8 cellular contexts compared by ENCODE assay signal in the genomic region with DNA sequence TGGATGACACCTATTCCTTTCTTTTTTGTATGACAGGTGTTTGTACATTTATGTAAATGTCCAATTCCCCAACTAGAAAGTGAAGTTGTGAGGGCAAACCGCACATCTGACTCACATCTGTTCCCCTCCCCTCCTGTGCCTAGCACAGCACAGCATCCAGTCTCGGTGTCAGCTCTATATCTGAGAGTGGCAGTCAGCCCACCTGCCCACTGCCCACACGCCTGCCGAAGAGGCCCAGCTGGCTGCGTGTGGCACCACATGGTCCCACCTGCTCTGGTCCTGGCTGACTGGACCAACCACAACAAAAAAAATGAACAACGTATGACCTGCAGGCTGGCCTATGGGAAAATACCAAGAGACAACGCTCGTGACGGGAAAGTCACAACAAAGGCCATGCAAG.
DNase-seq lines count a peak whose midpoint lies in the region; ATAC-seq and TF ChIP-seq lines count a peak whose summit lies in the region.

No MANE protein-coding gene starts in this region.

- peak overlapping the region; percentile 84 for H4K91ac ChIP-seq in mesenchymal stem cell (ENCODE audit: low read length)

- no peak for TF ChIP-seq POLR2A in GM18505 (IDR thresholded peaks at IDR 0.05; ENCODE audit: borderline replicate concordance, extremely low read depth, insufficient read depth, insufficient read length)

- H3K27me3 ChIP-seq in mesenchymal stem cell (ENCODE audit: control insufficient read depth in 1 of 2, insufficient read depth in 1 of 2, low read length in 2 of 2) (no peaks in the 10 kb centered on the region), mammary epithelial cell (ENCODE audit: insufficient read depth, low read length) (no peaks in the 10 kb centered on the region)

- H3K4me1 ChIP-seq in mesenchymal stem cell (ENCODE audit: control insufficient read depth, insufficient read depth, low read depth, low read length) (peaks cover 24% of the 10 kb centered on the region), mammary epithelial cell (ENCODE audit: insufficient read depth, low read length) (peaks cover 16% of the 10 kb centered on the region)

- in situ Hi-C loops in mammary epithelial cell (cut with MboI; ENCODE audit: low sequenced_read_pairs in 2 of 2) = no loop called here

- no peak overlapping the region for H2BK5ac ChIP-seq in mesenchymal stem cell (ENCODE audit: low read depth, low read length, poor library complexity, severe bottlenecking)

- no TSS peak for BruUV-seq in mammary epithelial cell (replicated peaks; lab: Mats Ljungman, UMichigan)

- H2BK12ac ChIP-seq in mesenchymal stem cell (ENCODE audit: low read length in 2 of 2) = peak overlapping the region; percentile 69 to 70

- H3K18ac ChIP-seq in mesenchymal stem cell (ENCODE audit: low read depth in 1 of 2, low read length in 2 of 2) = peak overlapping the region; percentile 24 to 52

- H3K79me1 ChIP-seq in mesenchymal stem cell (replicated peaks; ENCODE audit: low read length, poor library complexity, severe bottlenecking) = peaks cover 35% of the 10 kb centered on the region

- H3K4me2 ChIP-seq in mesenchymal stem cell (ENCODE audit: low read length, poor library complexity, severe bottlenecking) (no peak overlapping the region), mammary epithelial cell (ENCODE audit: insufficient read depth, low read depth, low read length) (no peak overlapping the region)

- peaks cover 9% of the 10 kb centered on the region for H3K79me2 ChIP-seq in mammary epithelial cell (ENCODE audit: insufficient read depth, low read length)

- H3K9ac ChIP-seq in mesenchymal stem cell (ENCODE audit: low read length) (peak overlapping the region; percentile 92), mammary epithelial cell (ENCODE audit: insufficient read depth, low read length) (no peak overlapping the region)

- H4K8ac ChIP-seq in mesenchymal stem cell (ENCODE audit: low read length) = peak overlapping the region; percentile 59

- CTCF ChIA-PET in mammary epithelial cell (lab: Charles Lee; ENCODE audit: low non-redundant PET) = no interaction called here

- dilution Hi-C loops in mammary epithelial cell (cut with HindIII; ENCODE audit: low sequenced_read_pairs) = loop anchor here (5.0 kb wide), 1 partner anchor 49 kb away; no protein-coding TSS in a partner anchor

- DNase-seq in mesenchymal stem cell = no peak
- DNase-seq in UCSD-AML1 (lab: John Stamatoyannopoulos, UW; ENCODE audit: unreplicated experiment) = no peak
- DNase-seq in hypothalamus (lab: John Stamatoyannopoulos, UW) = no peak
- DNase-seq in mammary epithelial cell = no peak
- no peak for DNase-seq in NOMO-1 treated with dmso at 0.1 percent for 144 hours (lab: John Stamatoyannopoulos, UW; ENCODE audit: unreplicated experiment)

- ATAC-seq in GM18505 (IDR thresholded peaks at IDR 0.05; ENCODE audit: unreplicated experiment) (peak; percentile 59), GM21367 (IDR thresholded peaks at IDR 0.05; ENCODE audit: unreplicated experiment) (peak; percentile 78), HG03378 (IDR thresholded peaks at IDR 0.05; ENCODE audit: unreplicated experiment) (peak; percentile 58)

- H3K4me3 ChIP-seq in mesenchymal stem cell (ENCODE audit: insufficient read depth in 1 of 2, low read depth in 1 of 2, low read length in 2 of 2) = peak overlapping the region in 1 of 2 experiments; percentile 61
- no peak overlapping the region for H3K4me3 ChIP-seq in mammary epithelial cell (replicated peaks in 1 of 3; ENCODE audit: insufficient read depth in 1 of 3, low read depth in 2 of 3, low read length in 3 of 3)

- H3K27ac ChIP-seq in mesenchymal stem cell (ENCODE audit: low read length, poor library complexity, severe bottlenecking) = no peak overlapping the region
- no peak overlapping the region for H3K27ac ChIP-seq in mammary epithelial cell (ENCODE audit: insufficient read depth, low read depth, low read length)

- no peak for TF ChIP-seq CTCF in mammary epithelial cell (conservative IDR thresholded peaks at IDR 0.05 in 1 of 2, IDR thresholded peaks at IDR 0.05 in 1 of 2; ENCODE audit: extremely low read depth in 1 of 2, insufficient read depth in 1 of 2, low read depth in 1 of 2, low read length in 2 of 2)

- H2BK120ac ChIP-seq in mesenchymal stem cell (ENCODE audit: low read depth, low read length) = no peak overlapping the region

- H2AFZ ChIP-seq in mesenchymal stem cell (ENCODE audit: low read depth, low read length) (no peak overlapping the region), mammary epithelial cell (ENCODE audit: low read depth, low read length) (no peak overlapping the region)

- no peaks in the 10 kb centered on the region for H4K20me1 ChIP-seq in mammary epithelial cell (ENCODE audit: insufficient read depth, low read length)

- H3K9me3 ChIP-seq in mesenchymal stem cell (ENCODE audit: control insufficient read depth, low read length) = no peaks in the 10 kb centered on the region
- no peaks in the 10 kb centered on the region for H3K9me3 ChIP-seq in mammary epithelial cell (replicated peaks; ENCODE audit: insufficient read depth, low read length)

- H3K4ac ChIP-seq in mesenchymal stem cell (ENCODE audit: low read depth in 1 of 2, low read length in 2 of 2) = peak overlapping the region; percentile 10 to 30

- H2BK15ac ChIP-seq in mesenchymal stem cell (ENCODE audit: low read depth, poor library complexity, severe bottlenecking) = no peak overlapping the region

- H3K14ac ChIP-seq in mesenchymal stem cell (ENCODE audit: low read length in 2 of 2) = no peak overlapping the region

- H2AK5ac ChIP-seq in mesenchymal stem cell (ENCODE audit: low read length, severe bottlenecking) = no peak overlapping the region

- WGBS in mesenchymal stem cell = 84% methylated on average over 9 of the region's 9 CpGs
- 73% methylated on average over 6 of the region's 9 CpGs for WGBS in mammary epithelial cell (ENCODE audit: low coverage, missing lambda C conversion rate)

- H3K36me3 ChIP-seq in mesenchymal stem cell (ENCODE audit: control insufficient read depth in 1 of 2, insufficient read depth in 2 of 2, low read depth in 1 of 2, low read length in 2 of 2) (peaks cover 0 to 5% of the 10 kb centered on the region in 2 experiments), mammary epithelial cell (ENCODE audit: insufficient read depth, low read length) (no peaks in the 10 kb centered on the region)

- intact Hi-C loops in mammary epithelial cell (cut with micrococcal nuclease) = no loop called here

- H3K23ac ChIP-seq in mesenchymal stem cell (ENCODE audit: low read length in 2 of 2) = no peak overlapping the region
